In genomic region chr21:37914211-37914900, GRCh38 we compare ENCODE assay signal across 1 cellular context.
TF ChIP-seq lines count a peak whose summit lies in the region.

No MANE protein-coding gene starts in this region.

TF ChIP-seq in K562, 482 proteins besides CTCF, POLR2A, EP300 and RAD21 (continued from another document):
- TF ChIP-seq REST (CRISPR knock-in tag; IDR thresholded peaks at IDR 0.05; ENCODE audit: low read depth): peak; percentile 94
- TF ChIP-seq ZNF134 (CRISPR knock-in tag; conservative IDR thresholded peaks at IDR 0.05): peak; percentile 58; the same call in 1 of the 2 replicates
- no peak for TF ChIP-seq IRF1 (CRISPR knock-in tag; IDR thresholded peaks at IDR 0.05; ENCODE audit: borderline replicate concordance)
- TF ChIP-seq RFX1 (IDR thresholded peaks at IDR 0.05): peak; percentile 43; the same call in 1 of the 2 replicates
- no peak for TF ChIP-seq SNRNP70 (optimal IDR thresholded peaks at IDR 0.05; ENCODE audit: low read depth, low read length)
- peak; percentile 86; the same call in 1 of the 2 replicates for TF ChIP-seq MIER1 (IDR thresholded peaks at IDR 0.05; ENCODE audit: low read depth)
- peak; percentile 89 for TF ChIP-seq EHMT2 (IDR thresholded peaks at IDR 0.05)
- TF ChIP-seq ZNF592 (IDR thresholded peaks at IDR 0.05): no peak
- TF ChIP-seq CXXC5 (CRISPR knock-in tag; IDR thresholded peaks at IDR 0.05): 0 out of 2 replicates have a peak, but pooled peaks have one; percentile 8
- TF ChIP-seq HDAC3 (IDR thresholded peaks at IDR 0.05; ENCODE audit: borderline replicate concordance, partially characterized antibody): no peak
- no peak for TF ChIP-seq ATF1 (CRISPR knock-in tag; IDR thresholded peaks at IDR 0.05)
- TF ChIP-seq ATF1 (tag; IDR thresholded peaks at IDR 0.05): no peak
